15 cellular contexts compared by ENCODE assay signal in the genomic region with DNA sequence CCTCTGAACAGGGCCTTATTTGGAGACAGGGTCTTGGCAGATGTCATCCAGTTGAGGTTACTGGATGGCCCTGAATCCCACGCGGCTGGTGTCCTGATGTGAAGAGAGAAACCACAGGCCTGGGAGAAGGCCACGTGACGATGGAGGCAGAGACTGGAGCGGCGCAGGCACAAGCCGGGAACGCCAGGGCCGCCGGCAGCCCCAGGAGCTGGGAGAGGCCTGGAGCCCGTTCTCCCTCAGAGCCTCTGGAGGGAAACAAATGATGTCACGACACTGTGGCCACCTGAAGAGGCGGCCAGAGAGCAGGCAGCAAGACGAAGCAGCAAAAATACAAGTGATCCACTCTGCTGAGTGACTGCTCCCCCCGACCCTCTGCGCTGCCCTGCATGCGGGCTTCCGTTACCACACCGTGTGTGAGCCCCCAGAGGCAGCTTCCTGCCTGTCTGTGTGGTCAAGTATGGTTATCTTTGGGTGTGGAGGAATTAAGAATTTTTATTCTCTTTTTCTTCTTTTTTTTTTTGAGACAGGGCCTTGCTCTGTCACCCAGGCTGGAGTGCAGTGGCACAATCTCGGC. TPM values are rescaled to one million over a fixed set of nuclear protein-coding genes. Genes with fewer than 3 reads are reported as not detected.
A peak's percentile ranks its signal among the peaks of the same experiment; 100 is the strongest.
DNase-seq lines count a peak whose midpoint lies in the region; ATAC-seq and TF ChIP-seq lines count a peak whose summit lies in the region.
"Had no signal": no experiment of that assay in that cellular context is flagged by ENCODE, and none has a peak within 500 bp of the region (broad histone marks: within the 10 kb centered on the region; RNA-seq: fewer than 3 reads in every experiment).

No MANE protein-coding gene starts in this region.

- H3K4me1 Mint-ChIP-seq in activated naive CD4-positive, alpha-beta T cell treated with anti-CD3 and anti-CD28 coated beads, Interleukin-2, amount 10 ng/mL, durations not matched to agents 7 days and 5 days: peaks cover 58% of the 10 kb centered on the region
- peaks cover 68 to 69% of the 10 kb centered on the region in 2 donors for H3K4me1 Mint-ChIP-seq in immature natural killer cell
- H3K4me1 Mint-ChIP-seq in stimulated activated naive CD8-positive, alpha-beta T cell treated with anti-CD3 and anti-CD28 coated beads, Interleukin-15, amount 100 ng/mL, for 72 hours: peaks cover 74% of the 10 kb centered on the region

- no peaks in the 10 kb centered on the region for H3K36me3 Mint-ChIP-seq in activated naive CD4-positive, alpha-beta T cell treated with anti-CD3 and anti-CD28 coated beads, Interleukin-2, amount 10 ng/mL, durations not matched to agents 7 days and 5 days
- H3K36me3 Mint-ChIP-seq in immature natural killer cell: no peaks in the 10 kb centered on the region

- no peaks in the 10 kb centered on the region for H3K36me3 ChIP-seq in WERI-Rb-1
- H3K36me3 ChIP-seq: breast epithelium, transverse colon had no signal

- DNase-seq in activated naive CD4-positive, alpha-beta T cell treated with anti-CD3 and anti-CD28 coated beads, Interleukin-2, amount 10 ng/mL, durations not matched to agents 7 days and 5 days: no peak
- no peak for DNase-seq in activated naive CD4-positive, alpha-beta T cell treated with Interleukin-2 at 50 U/mL for 16 hours
- DNase-seq in WERI-Rb-1: no peak
- peak; percentile 74 to 79 (median 77) for DNase-seq in immature natural killer cell
- no peak for DNase-seq in stimulated activated naive CD8-positive, alpha-beta T cell treated with anti-CD3 and anti-CD28 coated beads, Interleukin-15, amount 100 ng/mL, for 72 hours
- DNase-seq in stimulated activated CD4-positive, alpha-beta T cell treated with anti-CD3 and anti-CD28 coated beads, Interleukin-4, amount 100 ng/mL, for 1 hour: no peak
- DNase-seq: activated CD4-positive, alpha-beta T cell treated with anti-CD3 and anti-CD28 coated beads for 1 hour; hypothalamus; MV-4-11; NCI-H774; transverse colon had no signal

- H3K4me3 ChIP-seq in WERI-Rb-1 (ENCODE audit: low read depth, low read length): no peak overlapping the region
- H3K4me3 ChIP-seq: breast epithelium, transverse colon had no signal

- no peaks in the 10 kb centered on the region for H3K9me3 ChIP-seq in WERI-Rb-1 (ENCODE audit: severe bottlenecking)
- H3K9me3 ChIP-seq: breast epithelium, transverse colon had no signal

- no peaks in the 10 kb centered on the region for H3K9me3 Mint-ChIP-seq in activated naive CD4-positive, alpha-beta T cell treated with anti-CD3 and anti-CD28 coated beads, Interleukin-2, amount 10 ng/mL, durations not matched to agents 7 days and 5 days
- H3K9me3 Mint-ChIP-seq in immature natural killer cell: no peaks in the 10 kb centered on the region
- no peaks in the 10 kb centered on the region for H3K9me3 Mint-ChIP-seq in stimulated activated naive CD8-positive, alpha-beta T cell treated with anti-CD3 and anti-CD28 coated beads, Interleukin-15, amount 100 ng/mL, for 72 hours

- no peak for TF ChIP-seq CTCF in WERI-Rb-1 (IDR thresholded peaks at IDR 0.05; ENCODE audit: low read depth, low read length)

- no peak for ATAC-seq in stimulated activated naive CD8-positive, alpha-beta T cell treated with anti-CD3 and anti-CD28 coated beads, Interleukin-15, amount 100 ng/mL, for 72 hours
- no peak for ATAC-seq in GM19455 (IDR thresholded peaks at IDR 0.05; ENCODE audit: unreplicated experiment)
- no peak for ATAC-seq in HG03520 (IDR thresholded peaks at IDR 0.05; ENCODE audit: unreplicated experiment)
- ATAC-seq: left colon had no signal

- peak overlapping the region; percentile 72; the same call in 1 of the 2 replicates for H3K27ac ChIP-seq in WERI-Rb-1
- H3K27ac ChIP-seq: transverse colon had no signal

- H3K27ac Mint-ChIP-seq in activated naive CD4-positive, alpha-beta T cell treated with anti-CD3 and anti-CD28 coated beads, Interleukin-2, amount 10 ng/mL, durations not matched to agents 7 days and 5 days: peak overlapping the region; percentile 69
- H3K27ac Mint-ChIP-seq in immature natural killer cell: peak overlapping the region; percentile 90 to 97 (median 95)
- peak overlapping the region; percentile 95 for H3K27ac Mint-ChIP-seq in stimulated activated naive CD8-positive, alpha-beta T cell treated with anti-CD3 and anti-CD28 coated beads, Interleukin-15, amount 100 ng/mL, for 72 hours

- CTCF ChIA-PET in activated naive CD4-positive, alpha-beta T cell treated with anti-CD3 and anti-CD28 coated beads, Interleukin-2, amount 10 ng/mL, durations not matched to agents 7 days and 5 days (lab: Charles Lee): interaction anchor here (4.7 to 8.0 kb wide), 2 partner anchors 11 to 16 kb away, joined by 20 to 58 read pairs; partner anchors contain the start of gene CD7

- H3K27me3 ChIP-seq in WERI-Rb-1 (ENCODE audit: insufficient read depth, low read depth, severe bottlenecking): no peaks in the 10 kb centered on the region
- H3K27me3 ChIP-seq: breast epithelium had no signal

- no peak overlapping the region for H3K4me3 Mint-ChIP-seq in activated naive CD4-positive, alpha-beta T cell treated with anti-CD3 and anti-CD28 coated beads, Interleukin-2, amount 10 ng/mL, durations not matched to agents 7 days and 5 days
- H3K4me3 Mint-ChIP-seq in immature natural killer cell: peak overlapping the region; percentile 74 to 82 (median 77)
- peak overlapping the region; percentile 76 to 82 for H3K4me3 Mint-ChIP-seq in stimulated activated naive CD8-positive, alpha-beta T cell treated with anti-CD3 and anti-CD28 coated beads, Interleukin-15, amount 100 ng/mL, for 72 hours

- H3K27me3 Mint-ChIP-seq in activated naive CD4-positive, alpha-beta T cell treated with anti-CD3 and anti-CD28 coated beads, Interleukin-2, amount 10 ng/mL, durations not matched to agents 7 days and 5 days: peaks cover 26% of the 10 kb centered on the region
- peaks cover 14 to 24% (median 18%) of the 10 kb centered on the region in 3 donors for H3K27me3 Mint-ChIP-seq in immature natural killer cell (ENCODE audit: low read depth in 3 of 3)
- H3K27me3 Mint-ChIP-seq in stimulated activated naive CD8-positive, alpha-beta T cell treated with anti-CD3 and anti-CD28 coated beads, Interleukin-15, amount 100 ng/mL, for 72 hours: no peaks in the 10 kb centered on the region

RNA-seq across cellular contexts. Expression of gene CD7, which starts 11.6 kb away (rescaled TPM):
- polyA plus RNA-seq in immature natural killer cell: 100 to 1,000 TPM; 278 to 589 (median 370) TPM

RNA-seq across cellular contexts. Expression of gene SECTM1, which starts 27.8 kb away (rescaled TPM):
- 1 to 10 TPM in 2 of 3 donors, not detected in 1; 2.7 to 3.6 TPM for polyA plus RNA-seq in immature natural killer cell

RNA-seq across cellular contexts. Expression of gene CSNK1D, which starts 32.3 kb away (rescaled TPM):
- polyA plus RNA-seq in immature natural killer cell: 100 to 1,000 TPM in 1 of 3 donors, 10 to 100 TPM in 2; 48.9 to 130 (median 55.9) TPM

RNA-seq across cellular contexts. Expression of gene TEX19, which starts 53.2 kb away (rescaled TPM):
- polyA plus RNA-seq in immature natural killer cell: not detected

Comparison
In these comparisons a context has a peak if more than half of its experiments do, and no peak if none do; other contexts are left out.
1. DNase-seq: peak in immature natural killer cell (3 of 3); none in activated naive CD4-positive, alpha-beta T cell treated with anti-CD3 and anti-CD28 coated beads, Interleukin-2, amount 10 ng/mL, durations not matched to agents 7 days and 5 days (single experiment), activated naive CD4-positive, alpha-beta T cell treated with Interleukin-2 at 50 U/mL for 16 hours (single experiment), WERI-Rb-1 (single experiment), stimulated activated naive CD8-positive, alpha-beta T cell treated with anti-CD3 and anti-CD28 coated beads, Interleukin-15, amount 100 ng/mL, for 72 hours (0 of 2) and stimulated activated CD4-positive, alpha-beta T cell treated with anti-CD3 and anti-CD28 coated beads, Interleukin-4, amount 100 ng/mL, for 1 hour (single experiment).
2. Peak in every context shown above with its lines, with median percentiles within 50 percentile points of each other: H3K27ac Mint-ChIP-seq.